Comparison of ENCODE assay signal across 1 cellular context in the genomic region with DNA sequence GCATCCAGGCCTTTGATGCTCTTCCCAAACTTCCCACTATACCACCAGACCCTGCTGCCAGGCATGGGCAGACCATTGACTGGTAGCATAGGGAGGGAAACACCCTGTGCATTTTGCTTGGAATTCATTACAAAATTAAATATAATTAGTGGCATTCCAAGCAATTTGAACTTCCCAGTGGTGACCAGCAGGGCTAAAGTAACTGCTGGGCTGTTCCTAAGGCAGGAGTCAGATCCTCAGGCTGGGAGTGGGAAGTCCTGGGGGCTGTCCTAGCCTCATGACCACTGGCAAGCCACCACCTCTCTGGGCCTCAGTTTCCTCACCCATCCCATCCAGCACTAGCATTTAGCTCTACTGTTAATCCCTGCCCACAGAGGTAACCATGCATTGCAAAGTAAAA.
TF ChIP-seq lines count a peak whose summit lies in the region.

No MANE protein-coding gene starts in this region.

TF ChIP-seq in GM23338, 12 proteins besides CTCF, POLR2A, EP300 and RAD21:
- TF ChIP-seq, protein P1, sequence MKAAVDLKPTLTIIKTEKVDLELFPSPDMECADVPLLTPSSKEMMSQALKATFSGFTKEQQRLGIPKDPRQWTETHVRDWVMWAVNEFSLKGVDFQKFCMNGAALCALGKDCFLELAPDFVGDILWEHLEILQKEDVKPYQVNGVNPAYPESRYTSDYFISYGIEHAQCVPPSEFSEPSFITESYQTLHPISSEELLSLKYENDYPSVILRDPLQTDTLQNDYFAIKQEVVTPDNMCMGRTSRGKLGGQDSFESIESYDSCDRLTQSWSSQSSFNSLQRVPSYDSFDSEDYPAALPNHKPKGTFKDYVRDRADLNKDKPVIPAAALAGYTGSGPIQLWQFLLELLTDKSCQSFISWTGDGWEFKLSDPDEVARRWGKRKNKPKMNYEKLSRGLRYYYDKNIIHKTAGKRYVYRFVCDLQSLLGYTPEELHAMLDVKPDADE (IDR thresholded peaks at IDR 0.05): no peak
- no peak for TF ChIP-seq ZNF114 (CRISPR knock-in tag; IDR thresholded peaks at IDR 0.05)
- no peak for TF ChIP-seq ZNF462 (CRISPR knock-in tag; IDR thresholded peaks at IDR 0.05)
- TF ChIP-seq NANOG (IDR thresholded peaks at IDR 0.05; ENCODE audit: borderline replicate concordance): no peak
- no peak for TF ChIP-seq JUNB (IDR thresholded peaks at IDR 0.05; ENCODE audit: unreplicated experiment)
- no peak for TF ChIP-seq ZNF331 (CRISPR knock-in tag; IDR thresholded peaks at IDR 0.05; ENCODE audit: low read depth)
- no peak for TF ChIP-seq POLR2AphosphoS5 (IDR thresholded peaks at IDR 0.05; ENCODE audit: low read depth)
- no peak for TF ChIP-seq EZH2 (IDR thresholded peaks at IDR 0.05; ENCODE audit: low read depth, unreplicated experiment)
- TF ChIP-seq EZH2phosphoT487 (IDR thresholded peaks at IDR 0.05; ENCODE audit: unreplicated experiment): no peak
- TF ChIP-seq, protein P2, sequence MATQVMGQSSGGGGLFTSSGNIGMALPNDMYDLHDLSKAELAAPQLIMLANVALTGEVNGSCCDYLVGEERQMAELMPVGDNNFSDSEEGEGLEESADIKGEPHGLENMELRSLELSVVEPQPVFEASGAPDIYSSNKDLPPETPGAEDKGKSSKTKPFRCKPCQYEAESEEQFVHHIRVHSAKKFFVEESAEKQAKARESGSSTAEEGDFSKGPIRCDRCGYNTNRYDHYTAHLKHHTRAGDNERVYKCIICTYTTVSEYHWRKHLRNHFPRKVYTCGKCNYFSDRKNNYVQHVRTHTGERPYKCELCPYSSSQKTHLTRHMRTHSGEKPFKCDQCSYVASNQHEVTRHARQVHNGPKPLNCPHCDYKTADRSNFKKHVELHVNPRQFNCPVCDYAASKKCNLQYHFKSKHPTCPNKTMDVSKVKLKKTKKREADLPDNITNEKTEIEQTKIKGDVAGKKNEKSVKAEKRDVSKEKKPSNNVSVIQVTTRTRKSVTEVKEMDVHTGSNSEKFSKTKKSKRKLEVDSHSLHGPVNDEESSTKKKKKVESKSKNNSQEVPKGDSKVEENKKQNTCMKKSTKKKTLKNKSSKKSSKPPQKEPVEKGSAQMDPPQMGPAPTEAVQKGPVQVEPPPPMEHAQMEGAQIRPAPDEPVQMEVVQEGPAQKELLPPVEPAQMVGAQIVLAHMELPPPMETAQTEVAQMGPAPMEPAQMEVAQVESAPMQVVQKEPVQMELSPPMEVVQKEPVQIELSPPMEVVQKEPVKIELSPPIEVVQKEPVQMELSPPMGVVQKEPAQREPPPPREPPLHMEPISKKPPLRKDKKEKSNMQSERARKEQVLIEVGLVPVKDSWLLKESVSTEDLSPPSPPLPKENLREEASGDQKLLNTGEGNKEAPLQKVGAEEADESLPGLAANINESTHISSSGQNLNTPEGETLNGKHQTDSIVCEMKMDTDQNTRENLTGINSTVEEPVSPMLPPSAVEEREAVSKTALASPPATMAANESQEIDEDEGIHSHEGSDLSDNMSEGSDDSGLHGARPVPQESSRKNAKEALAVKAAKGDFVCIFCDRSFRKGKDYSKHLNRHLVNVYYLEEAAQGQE (IDR thresholded peaks at IDR 0.05; ENCODE audit: unreplicated experiment): no peak
- TF ChIP-seq CREB1 (CRISPR knock-in tag; IDR thresholded peaks at IDR 0.05; ENCODE audit: low read depth): no peak
- no peak for TF ChIP-seq STAT1 (IDR thresholded peaks at IDR 0.05; ENCODE audit: unreplicated experiment)
